Comparison of ENCODE assay signal across 8 cellular contexts in the genomic region with DNA sequence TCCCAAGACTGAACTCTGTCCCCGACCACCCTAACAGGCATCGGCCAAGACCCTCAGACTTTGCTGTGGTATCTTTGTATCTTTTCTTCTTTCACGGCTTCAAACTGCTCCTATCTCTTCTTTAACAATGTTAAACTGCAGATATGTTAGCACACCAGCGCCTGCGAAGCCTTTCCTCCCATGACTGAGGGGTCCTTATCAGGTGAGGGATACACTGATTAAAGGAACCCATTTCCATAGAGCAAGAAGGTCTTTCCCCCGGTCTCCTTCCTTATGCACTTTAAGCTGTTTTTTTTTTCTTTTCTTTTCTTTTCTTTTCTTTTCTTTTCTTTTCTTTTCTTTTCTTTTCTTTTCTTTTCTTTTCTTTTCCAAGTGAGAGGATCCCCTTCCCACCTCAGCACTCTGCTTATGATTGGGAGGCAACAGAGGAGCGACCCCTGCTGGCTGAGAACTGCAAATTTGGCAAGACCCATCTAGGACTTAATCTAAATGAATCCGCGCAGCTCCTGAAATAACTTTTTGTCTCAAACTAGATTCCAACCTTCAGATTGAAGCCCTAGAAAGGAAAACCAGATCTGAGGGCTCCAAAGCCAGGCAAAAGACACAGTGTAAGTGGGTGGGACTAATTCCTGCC.
DNase-seq lines count a peak whose midpoint lies in the region; ATAC-seq, FAIRE-seq and TF ChIP-seq lines count a peak whose summit lies in the region.

No MANE protein-coding gene starts in this region.

- no peaks in the 10 kb centered on the region for H3K36me3 ChIP-seq in kidney (ENCODE audit: control insufficient read depth in 1 of 2, insufficient read depth in 2 of 2, low read length in 2 of 2)

- no peak overlapping the region for H3K9ac ChIP-seq in kidney (ENCODE audit: low read length in 2 of 2)

- no peak overlapping the region for H3K4me3 ChIP-seq in AG09309 (ENCODE audit: control insufficient read depth, low read depth, low read length)
- no peak overlapping the region for H3K4me3 ChIP-seq in kidney (ENCODE audit: low read length in 2 of 2)

- ATAC-seq in HG02885 (IDR thresholded peaks at IDR 0.05; ENCODE audit: poor library complexity, unreplicated experiment) = no peak

- H3K27ac ChIP-seq in kidney (ENCODE audit: low read depth in 2 of 2, low read length in 2 of 2) = no peak overlapping the region

- FAIRE-seq in kidney (lab: Jason Lieb, UNC) = no peak

- intact Hi-C loops in kidney (cut with DNase I) = no loop called here

- no peaks in the 10 kb centered on the region for H3K4me1 ChIP-seq in kidney (ENCODE audit: control insufficient read depth in 1 of 2, insufficient read depth in 1 of 2, low read depth in 1 of 2, low read length in 2 of 2)

- TF ChIP-seq CTCF in AG09309 (IDR thresholded peaks at IDR 0.05; ENCODE audit: control insufficient read depth, insufficient read depth, low read depth, low read length, missing control alignments) (peak; percentile 51), kidney (IDR thresholded peaks at IDR 0.05; ENCODE audit: borderline replicate concordance, extremely low read depth, insufficient read depth) (no peak)

- DNase-seq in AG09309 (ENCODE audit: low read depth) (no peak), H4 (ENCODE audit: low spot score) (peak; percentile 68), UCSD-AML1 (lab: John Stamatoyannopoulos, UW; ENCODE audit: unreplicated experiment) (peak; percentile 8), iPS DF 4.7 (ENCODE audit: extremely low read depth, low spot score) (peak; percentile 41), kidney (no peak), GM19240 (ENCODE audit: insufficient read length, low spot score) (no peak), NCI-H1930 (lab: John Stamatoyannopoulos, UW) (no peak)

- H3K9me3 ChIP-seq in kidney (ENCODE audit: control insufficient read depth in 1 of 2, low read length in 2 of 2) = peaks cover 0 to 4% of the 10 kb centered on the region in 2 donors

Comparison
In these comparisons a context has a peak if more than half of its experiments do, and no peak if none do; other contexts are left out.
1. DNase-seq: peak in H4 (single experiment), UCSD-AML1 (single experiment) and iPS DF 4.7 (single experiment); none in AG09309 (single experiment), kidney (single experiment), GM19240 (single experiment) and NCI-H1930 (0 of 2).